ENCODE assay signal across 25 cellular contexts in the genomic region with DNA sequence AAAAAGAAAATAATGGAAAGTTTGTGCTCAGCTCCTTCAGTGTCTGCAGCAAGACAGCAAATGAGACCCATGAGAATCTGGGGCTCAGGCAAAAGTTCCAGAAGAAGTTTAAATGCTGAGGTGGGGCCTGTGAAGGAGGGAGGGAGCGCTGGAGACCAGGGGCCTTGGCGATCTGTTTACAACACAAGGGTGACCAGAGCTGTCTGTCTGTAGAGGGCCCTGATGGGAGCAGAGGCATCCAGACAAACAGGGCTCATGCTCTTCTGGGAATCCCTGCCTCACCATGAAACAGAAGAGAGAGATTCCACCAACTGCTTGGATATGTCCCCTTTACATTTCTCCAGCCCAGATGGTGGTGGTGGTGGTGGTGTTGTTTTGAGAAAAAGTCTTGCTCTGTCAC.
"Had no signal": no experiment of that assay in that cellular context is flagged by ENCODE, and none has a peak within 500 bp of the region (broad histone marks: within the 10 kb centered on the region; RNA-seq: fewer than 3 reads in every experiment).

No MANE protein-coding gene starts in this region.

- H2AFZ ChIP-seq: hepatocyte, neural progenitor cell had no signal

- H3K4me3 ChIP-seq: body of pancreas, hepatocyte, neural progenitor cell, ovary, smooth muscle cell, testis had no signal

- H3K27me3 ChIP-seq: body of pancreas, hepatocyte, neural progenitor cell, ovary, testis had no signal

- H3K27me3 Mint-ChIP-seq: activated CD4-positive, alpha-beta memory T cell treated with anti-CD3 and anti-CD28 coated beads, Interleukin-2, amount 10 ng/mL, durations not matched to agents 7 days and 5 days; activated CD8-positive, alpha-beta memory T cell treated with anti-CD3 and anti-CD28 coated beads, Interleukin-2, amount 10 ng/mL, durations not matched to agents 7 days and 5 days; activated T-helper 17 cell treated with anti-CD3 and anti-CD28 coated beads, Interleukin-2, amount 50 U/mL, for 72 hours; naive thymus-derived CD4-positive, alpha-beta T cell; type B pancreatic cell had no signal

- H3K9ac ChIP-seq: neural progenitor cell had no signal

- H3K36me3 Mint-ChIP-seq: activated CD8-positive, alpha-beta memory T cell treated with anti-CD3 and anti-CD28 coated beads, Interleukin-2, amount 10 ng/mL, durations not matched to agents 7 days and 5 days; activated naive CD8-positive, alpha-beta T cell treated with anti-CD3 and anti-CD28 coated beads, Interleukin-2, amount 10 ng/mL, durations not matched to agents 7 days and 5 days; naive thymus-derived CD4-positive, alpha-beta T cell; neural progenitor cell; stimulated activated effector memory CD8-positive, alpha-beta T cell treated with anti-CD3 and anti-CD28 coated beads, Interleukin-12 subunit alpha, Interleukin-12 subunit beta, amount 100 ng/mL, for 72 hours; type B pancreatic cell had no signal

- ATAC-seq: activated CD8-positive, alpha-beta memory T cell treated with anti-CD3 and anti-CD28 coated beads, Interleukin-2, amount 10 ng/mL, durations not matched to agents 7 days and 5 days; activated T-helper 17 cell treated with anti-CD3 and anti-CD28 coated beads, Interleukin-2, amount 50 U/mL, for 72 hours; body of pancreas; left cardiac atrium; sciatic nerve; stimulated activated effector memory CD8-positive, alpha-beta T cell treated with anti-CD3 and anti-CD28 coated beads, Interleukin-12 subunit alpha, Interleukin-12 subunit beta, amount 100 ng/mL, for 72 hours had no signal

- H3K79me2 ChIP-seq: hepatocyte had no signal

- H3K36me3 ChIP-seq: neural progenitor cell, ovary had no signal

- H3K4me1 ChIP-seq: body of pancreas, neural progenitor cell, testis had no signal

- H3K4me2 ChIP-seq: hepatocyte, neural progenitor cell, smooth muscle cell had no signal

- H3K27ac Mint-ChIP-seq: activated CD4-positive, alpha-beta memory T cell treated with anti-CD3 and anti-CD28 coated beads, Interleukin-2, amount 10 ng/mL, durations not matched to agents 7 days and 5 days; activated CD8-positive, alpha-beta memory T cell treated with anti-CD3 and anti-CD28 coated beads, Interleukin-2, amount 10 ng/mL, durations not matched to agents 7 days and 5 days; activated naive CD8-positive, alpha-beta T cell treated with anti-CD3 and anti-CD28 coated beads, Interleukin-2, amount 10 ng/mL, durations not matched to agents 7 days and 5 days; activated T-helper 17 cell treated with anti-CD3 and anti-CD28 coated beads, Interleukin-2, amount 50 U/mL, for 72 hours; endodermal cell; naive thymus-derived CD4-positive, alpha-beta T cell; neural progenitor cell; stimulated activated effector memory CD8-positive, alpha-beta T cell treated with anti-CD3 and anti-CD28 coated beads, Interleukin-12 subunit alpha, Interleukin-12 subunit beta, amount 100 ng/mL, for 72 hours; type B pancreatic cell had no signal

- DNase-seq: activated CD4-positive, alpha-beta memory T cell treated with anti-CD3 and anti-CD28 coated beads, Interleukin-2, amount 10 ng/mL, durations not matched to agents 7 days and 5 days; activated CD4-positive, alpha-beta T cell treated with anti-CD3 and anti-CD28 coated beads for 48 hours; activated CD4-positive, CD25-positive, alpha-beta regulatory T cell; activated CD8-positive, alpha-beta memory T cell treated with anti-CD3 and anti-CD28 coated beads, Interleukin-2, amount 10 ng/mL, durations not matched to agents 7 days and 5 days; activated naive CD4-positive, alpha-beta T cell; activated naive CD8-positive, alpha-beta T cell treated with anti-CD3 and anti-CD28 coated beads, Interleukin-2, amount 10 ng/mL, durations not matched to agents 7 days and 5 days; activated T-cell treated with anti-CD3 and anti-CD28 coated beads, Interleukin-2, amount 50 U/mL, for 1 hour; body of pancreas; endodermal cell; foreskin fibroblast; left cardiac atrium; mesendoderm; naive thymus-derived CD4-positive, alpha-beta T cell; ovary; stimulated activated CD4-positive, alpha-beta T cell treated with anti-CD3 and anti-CD28 coated beads, Interleukin-4, amount 100 ng/mL, for 24 hours; T-helper 9 cell; testis had no signal

- H3K27ac ChIP-seq: body of pancreas, epithelial cell of prostate, hepatocyte, neural progenitor cell, ovary, testis had no signal

- H3K4me3 Mint-ChIP-seq: activated CD4-positive, alpha-beta memory T cell treated with anti-CD3 and anti-CD28 coated beads, Interleukin-2, amount 10 ng/mL, durations not matched to agents 7 days and 5 days; activated CD8-positive, alpha-beta memory T cell treated with anti-CD3 and anti-CD28 coated beads, Interleukin-2, amount 10 ng/mL, durations not matched to agents 7 days and 5 days; activated naive CD8-positive, alpha-beta T cell treated with anti-CD3 and anti-CD28 coated beads, Interleukin-2, amount 10 ng/mL, durations not matched to agents 7 days and 5 days; activated T-helper 17 cell treated with anti-CD3 and anti-CD28 coated beads, Interleukin-2, amount 50 U/mL, for 72 hours; endodermal cell; naive thymus-derived CD4-positive, alpha-beta T cell; neural progenitor cell; stimulated activated effector memory CD8-positive, alpha-beta T cell treated with anti-CD3 and anti-CD28 coated beads, Interleukin-12 subunit alpha, Interleukin-12 subunit beta, amount 100 ng/mL, for 72 hours; type B pancreatic cell had no signal

- H3K9me3 Mint-ChIP-seq: activated CD4-positive, alpha-beta memory T cell treated with anti-CD3 and anti-CD28 coated beads, Interleukin-2, amount 10 ng/mL, durations not matched to agents 7 days and 5 days; activated naive CD8-positive, alpha-beta T cell treated with anti-CD3 and anti-CD28 coated beads, Interleukin-2, amount 10 ng/mL, durations not matched to agents 7 days and 5 days; activated T-helper 17 cell treated with anti-CD3 and anti-CD28 coated beads, Interleukin-2, amount 50 U/mL, for 72 hours; endodermal cell; neural progenitor cell; stimulated activated effector memory CD8-positive, alpha-beta T cell treated with anti-CD3 and anti-CD28 coated beads, Interleukin-12 subunit alpha, Interleukin-12 subunit beta, amount 100 ng/mL, for 72 hours; type B pancreatic cell had no signal

- H3K9me3 ChIP-seq: body of pancreas, ovary, testis had no signal

- H3K4me1 Mint-ChIP-seq: neural progenitor cell; stimulated activated effector memory CD8-positive, alpha-beta T cell treated with anti-CD3 and anti-CD28 coated beads, Interleukin-12 subunit alpha, Interleukin-12 subunit beta, amount 100 ng/mL, for 72 hours had no signal
